Comparison of ENCODE assay signal across 1 cellular context in genomic region chr22:37823134-37823985, GRCh38.
TF ChIP-seq lines count a peak whose summit lies in the region.

TSS of gene GALR3 (plus strand) at chr22:37823382. CDS start at chr22:37823407, 25 bp downstream.

TF ChIP-seq in GM23338, 12 proteins besides CTCF, POLR2A, EP300 and RAD21 (continued from another document):
- TF ChIP-seq REST (IDR thresholded peaks at IDR 0.05; ENCODE audit: unreplicated experiment) (no peak), POLR2AphosphoS5 (IDR thresholded peaks at IDR 0.05; ENCODE audit: low read depth) (no peak), JUNB (IDR thresholded peaks at IDR 0.05; ENCODE audit: unreplicated experiment) (no peak), ETS1 (IDR thresholded peaks at IDR 0.05) (no peak), STAT1 (IDR thresholded peaks at IDR 0.05; ENCODE audit: unreplicated experiment) (no peak)
